2 cellular contexts compared by ENCODE assay signal in genomic region chr20:46937140-46937523, GRCh38.
A peak's percentile ranks its signal among the peaks of the same experiment; 100 is the strongest.
TF ChIP-seq lines count a peak whose summit lies in the region.

No MANE protein-coding gene starts in this region.

TF ChIP-seq in HepG2, 621 proteins besides CTCF, POLR2A, EP300 and RAD21:
- TF ChIP-seq ZNF296 (CRISPR knock-in tag; conservative IDR thresholded peaks at IDR 0.05) (no peak), PTBP1 (IDR thresholded peaks at IDR 0.05; ENCODE audit: low read depth, low read length, poor library complexity, severe bottlenecking) (no peak), ZNF768 (CRISPR knock-in tag; IDR thresholded peaks at IDR 0.05) (peak; percentile 55; the same call in 1 of the 2 replicates), EZH2 (conservative IDR thresholded peaks at IDR 0.05; ENCODE audit: low read depth, low read length) (no peak)

TF ChIP-seq in K562, 482 proteins besides CTCF, POLR2A, EP300 and RAD21:
- TF ChIP-seq RBM25 (IDR thresholded peaks at IDR 0.05; ENCODE audit: low read depth, low read length, severe bottlenecking): peak; percentile 62
- no peak for TF ChIP-seq OTX1 (CRISPR knock-in tag; IDR thresholded peaks at IDR 0.05)
- peak; percentile 46 for TF ChIP-seq ZFP36 (IDR thresholded peaks at IDR 0.05; ENCODE audit: low read depth, low read length, partially characterized antibody)
TF ChIP-seq in K562: peak in this region for 2.
